In the genomic region with DNA sequence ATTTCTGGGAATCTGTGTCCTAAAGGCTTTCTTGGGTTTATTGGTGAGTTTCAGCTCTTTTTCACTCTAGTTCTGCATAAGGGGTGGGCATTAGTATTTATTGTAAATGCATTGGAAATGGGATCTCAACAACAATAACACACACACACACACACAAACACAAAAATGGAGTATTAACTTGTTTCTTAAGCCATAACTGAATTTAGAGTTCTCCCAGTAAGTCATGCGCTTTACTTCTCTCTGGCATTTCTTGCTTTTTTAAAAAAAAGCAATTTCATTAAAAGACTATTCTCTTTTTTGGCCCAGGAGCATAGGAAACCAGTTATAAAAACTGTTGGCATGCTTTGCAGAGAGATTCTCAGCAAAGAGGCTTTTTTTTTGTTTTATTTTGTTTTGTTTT, we compare ENCODE assay signal across 13 cellular contexts.
DNase-seq lines count a peak whose midpoint lies in the region; ATAC-seq and TF ChIP-seq lines count a peak whose summit lies in the region.
"Had no signal": no experiment of that assay in that cellular context is flagged by ENCODE, and none has a peak within 500 bp of the region (broad histone marks: within the 10 kb centered on the region; RNA-seq: fewer than 3 reads in every experiment).

No MANE protein-coding gene starts in this region.

- 0 out of 2 replicates have a peak, but pooled peaks cover 9% of the 10 kb centered on the region for H3F3A ChIP-seq in SU-DHL-6 (ENCODE audit: insufficient read depth)

- no peak for DNase-seq in activated naive CD4-positive, alpha-beta T cell treated with anti-CD3 and anti-CD28 coated beads for 36 hours
- no peak for DNase-seq in activated naive CD4-positive, alpha-beta T cell treated with anti-CD3 and anti-CD28 coated beads, Interleukin-2, amount 50 U/mL, for 72 hours (ENCODE audit: low spot score in 2 of 2)
- DNase-seq in lower lobe of right lung (no peak), substantia nigra (lab: John Stamatoyannopoulos, UW) (no peak), DMS 273 treated with DMSO at 0.1 percent for 48 hours (lab: John Stamatoyannopoulos, UW) (no peak)
- DNase-seq: activated CD4-positive, alpha-beta T cell treated with anti-CD3 and anti-CD28 coated beads, Interleukin-2, amount 50 U/mL, for 4 hours; DND-41; NCI-H1105 treated with DMSO at 0.1 percent for 48 hours; NCI-H510A had no signal

- H3K27me3 Mint-ChIP-seq in activated naive CD4-positive, alpha-beta T cell treated with anti-CD3 and anti-CD28 coated beads for 36 hours (ENCODE audit: low read depth), result no peaks in the 10 kb centered on the region

- H3K9me3 ChIP-seq in SU-DHL-6 (ENCODE audit: insufficient read depth, low read length) (no peaks in the 10 kb centered on the region), lower lobe of right lung (no peaks in the 10 kb centered on the region)
- H3K9me3 ChIP-seq: mucosa of descending colon had no signal

- peaks cover 53% of the 10 kb centered on the region for H3K4me1 ChIP-seq in lower lobe of right lung

- H3K27ac ChIP-seq in SU-DHL-6 (ENCODE audit: low read depth, low read length) (no peak overlapping the region), lower lobe of right lung (peak overlapping the region; percentile 70), substantia nigra (ENCODE audit: low read depth, low read length, poor library complexity, severe bottlenecking) (peak overlapping the region; percentile 51)

- H2AFZ ChIP-seq in SU-DHL-6 (ENCODE audit: low read depth, low read length, severe bottlenecking), result peak overlapping the region; percentile 8

- intact Hi-C loops in activated naive CD4-positive, alpha-beta T cell treated with anti-CD3 and anti-CD28 coated beads for 36 hours (cut with micrococcal nuclease), result loop anchor here (2.0 to 10.0 kb wide), 4 partner anchors 69 to 1629 kb away; no protein-coding TSS in a partner anchor
- intact Hi-C loops in lower lobe of right lung (cut with DNase I), result no loop called here

- ATAC-seq in activated naive CD4-positive, alpha-beta T cell treated with anti-CD3 and anti-CD28 coated beads, Interleukin-2, amount 50 U/mL, for 72 hours, result no peak
- ATAC-seq in lower lobe of right lung (no peak), HG03280 (IDR thresholded peaks at IDR 0.05; ENCODE audit: unreplicated experiment) (no peak), GM21381 (IDR thresholded peaks at IDR 0.05; ENCODE audit: unreplicated experiment) (no peak)

- peak overlapping the region; percentile 38 for H3K4me2 ChIP-seq in SU-DHL-6 (ENCODE audit: low read depth, low read length, poor library complexity, severe bottlenecking)

- peak overlapping the region; percentile 19 for H3K27ac Mint-ChIP-seq in activated naive CD4-positive, alpha-beta T cell treated with anti-CD3 and anti-CD28 coated beads for 36 hours
- H3K27ac Mint-ChIP-seq in activated naive CD4-positive, alpha-beta T cell treated with anti-CD3 and anti-CD28 coated beads, Interleukin-2, amount 50 U/mL, for 72 hours, result peak overlapping the region in 1 of 2 donors; percentile 9

- H3K4me3 ChIP-seq in SU-DHL-6 (ENCODE audit: insufficient read depth, low read length, poor library complexity, severe bottlenecking) (no peak overlapping the region), lower lobe of right lung (no peak overlapping the region)
- H3K4me3 ChIP-seq: mucosa of descending colon had no signal

- TF ChIP-seq CTCF in SU-DHL-6 (IDR thresholded peaks at IDR 0.05; ENCODE audit: insufficient read depth, low read length, poor library complexity, severe bottlenecking), result no peak
- no peak for TF ChIP-seq CTCF in lower lobe of right lung (IDR thresholded peaks at IDR 0.05)

- peaks cover 25% of the 10 kb centered on the region for H3K4me1 Mint-ChIP-seq in activated naive CD4-positive, alpha-beta T cell treated with anti-CD3 and anti-CD28 coated beads for 36 hours (ENCODE audit: low read depth)

- CTCF ChIA-PET in activated naive CD4-positive, alpha-beta T cell treated with anti-CD3 and anti-CD28 coated beads for 36 hours (lab: Charles Lee), result interaction anchor here (0.7 to 4.2 kb wide), 5 partner anchors 17 to 362 kb away, joined by 3 to 37 read pairs (median 5); no protein-coding TSS in a partner anchor

- H3K36me3 Mint-ChIP-seq in activated naive CD4-positive, alpha-beta T cell treated with anti-CD3 and anti-CD28 coated beads for 36 hours (ENCODE audit: low read depth), result no peaks in the 10 kb centered on the region
- H3K36me3 Mint-ChIP-seq in activated naive CD4-positive, alpha-beta T cell treated with anti-CD3 and anti-CD28 coated beads, Interleukin-2, amount 50 U/mL, for 72 hours, result no peaks in the 10 kb centered on the region

- no peaks in the 10 kb centered on the region for H3K36me3 ChIP-seq in SU-DHL-6 (ENCODE audit: low read length)
- no peaks in the 10 kb centered on the region for H3K36me3 ChIP-seq in lower lobe of right lung

- no peaks in the 10 kb centered on the region for H3K27me3 ChIP-seq in SU-DHL-6 (ENCODE audit: low read length)
- H3K27me3 ChIP-seq in lower lobe of right lung (ENCODE audit: low read depth), result no peaks in the 10 kb centered on the region

- no peaks in the 10 kb centered on the region for H4K20me1 ChIP-seq in SU-DHL-6 (ENCODE audit: low read depth, low read length)

- H3K9me3 Mint-ChIP-seq in activated naive CD4-positive, alpha-beta T cell treated with anti-CD3 and anti-CD28 coated beads for 36 hours, result no peaks in the 10 kb centered on the region
- no peaks in the 10 kb centered on the region for H3K9me3 Mint-ChIP-seq in activated naive CD4-positive, alpha-beta T cell treated with anti-CD3 and anti-CD28 coated beads, Interleukin-2, amount 50 U/mL, for 72 hours

- H3K9ac ChIP-seq in SU-DHL-6 (ENCODE audit: low read length), result no peak overlapping the region

- H3K4me3 Mint-ChIP-seq in activated naive CD4-positive, alpha-beta T cell treated with anti-CD3 and anti-CD28 coated beads for 36 hours, result no peak overlapping the region

- H3K9me2 ChIP-seq in SU-DHL-6 (replicated peaks; ENCODE audit: insufficient read depth, low read length), result no peaks in the 10 kb centered on the region

- H3K79me2 ChIP-seq in SU-DHL-6 (ENCODE audit: insufficient read depth, low read length), result no peaks in the 10 kb centered on the region
